28 cellular contexts compared by ENCODE assay signal in genomic region chr6:105211831-105212230, GRCh38. TPM values are rescaled to one million over a fixed set of nuclear protein-coding genes. Genes with fewer than 3 reads are reported as not detected.
DNase-seq lines count a peak whose midpoint lies in the region; ATAC-seq, FAIRE-seq and TF ChIP-seq lines count a peak whose summit lies in the region.
"Had no signal": no experiment of that assay in that cellular context is flagged by ENCODE, and none has a peak within 500 bp of the region (broad histone marks: within the 10 kb centered on the region; RNA-seq: fewer than 3 reads in every experiment).

No MANE protein-coding gene starts in this region.

- H3K4me2 ChIP-seq in SK-N-SH: no peak overlapping the region
- no peak overlapping the region for H3K4me2 ChIP-seq in mesenchymal stem cell (ENCODE audit: low read length, poor library complexity, severe bottlenecking)

- H3K4me3 ChIP-seq in SK-N-SH (ENCODE audit: low read depth in 2 of 2, low read length in 1 of 2) (no peak overlapping the region), bronchial epithelial cell (ENCODE audit: low read depth, low read length) (no peak overlapping the region), mesenchymal stem cell (ENCODE audit: insufficient read depth in 1 of 2, low read depth in 1 of 2, low read length in 2 of 2) (no peak overlapping the region)
- H3K4me3 ChIP-seq: body of pancreas, esophagus muscularis mucosa, stomach, transverse colon had no signal

- no peak overlapping the region for H3K4ac ChIP-seq in mesenchymal stem cell (ENCODE audit: low read depth in 1 of 2, low read length in 2 of 2)

- H2BK15ac ChIP-seq in mesenchymal stem cell (ENCODE audit: low read depth, poor library complexity, severe bottlenecking): no peak overlapping the region

- H4K91ac ChIP-seq in mesenchymal stem cell (ENCODE audit: low read length): no peak overlapping the region

- H3K79me1 ChIP-seq in mesenchymal stem cell (replicated peaks; ENCODE audit: low read length, poor library complexity, severe bottlenecking): no peaks in the 10 kb centered on the region

- H2BK120ac ChIP-seq in mesenchymal stem cell (ENCODE audit: low read depth, low read length): peak overlapping the region; percentile 7

- H3K9me2 ChIP-seq in SK-N-SH: no peaks in the 10 kb centered on the region

- ATAC-seq in SK-N-SH treated with all-trans-retinoic acid at 6 μM for 48 hours: no peak
- ATAC-seq: body of pancreas, left cardiac atrium, right cardiac atrium had no signal

- no peak for FAIRE-seq in bronchial epithelial cell (lab: Jason Lieb, UNC)
- FAIRE-seq: GM18507, HTR-8/SVneo had no signal

- DNase-seq in SK-N-SH (no peak), LoVo (ENCODE audit: low spot score) (peak; percentile 20), bronchial epithelial cell (ENCODE audit: low read depth) (peak; percentile 63), mesenchymal stem cell (no peak), NCI-H1417 treated with DMSO at 0.1 percent for 48 hours (lab: John Stamatoyannopoulos, UW) (no peak), substantia nigra (lab: John Stamatoyannopoulos, UW) (no peak)
- DNase-seq in activated CD4-positive, alpha-beta T cell treated with anti-CD3 and anti-CD28 coated beads, Interleukin-2, amount 50 U/mL, for 4 hours: no peak
- DNase-seq: activated CD4-positive, alpha-beta T cell treated with anti-CD3 and anti-CD28 coated beads, Interleukin-2, amount 50 U/mL, for 1 hour; activated CD8-positive, alpha-beta memory T cell treated with anti-CD3 and anti-CD28 coated beads, Interleukin-2, amount 50 U/mL, for 48 hours; activated naive CD8-positive, alpha-beta T cell treated with anti-CD3 and anti-CD28 coated beads, Interleukin-2, amount 10 ng/mL, durations not matched to agents 7 days and 5 days; BE2C; body of pancreas; effector memory CD4-positive, alpha-beta T cell; left cardiac atrium; naive B cell; NCI-H1048; NCI-H1930; NCI-H2227 treated with DMSO at 0.1 percent for 48 hours; right cardiac atrium; stomach; transverse colon had no signal

- no peaks in the 10 kb centered on the region for H3K79me2 ChIP-seq in SK-N-SH (ENCODE audit: insufficient read depth)

- H2BK5ac ChIP-seq in mesenchymal stem cell (ENCODE audit: low read depth, low read length, poor library complexity, severe bottlenecking): no peak overlapping the region

- no peak overlapping the region for H4K8ac ChIP-seq in mesenchymal stem cell (ENCODE audit: low read length)

- H3K4me1 ChIP-seq in SK-N-SH (ENCODE audit: control insufficient read depth in 1 of 2, insufficient read depth in 2 of 2, low read depth in 1 of 2, low read length in 1 of 2) (peaks cover 7 to 15% of the 10 kb centered on the region in 2 experiments), mesenchymal stem cell (ENCODE audit: control insufficient read depth, insufficient read depth, low read depth, low read length) (no peaks in the 10 kb centered on the region)
- H3K4me1 ChIP-seq: body of pancreas, esophagus muscularis mucosa, stomach, transverse colon had no signal

- TF ChIP-seq RAD21 in SK-N-SH (IDR thresholded peaks at IDR 0.05; ENCODE audit: low read length): no peak

- no peak for TF ChIP-seq EP300 in SK-N-SH (IDR thresholded peaks at IDR 0.05; ENCODE audit: borderline replicate concordance in 1 of 2, low read depth in 1 of 2, low read length in 1 of 2)

- POLR2A ChIA-PET in SK-N-SH (lab: Yijun Ruan, JAX): no interaction called here

- H3K9ac ChIP-seq in SK-N-SH: no peak overlapping the region
- H3K9ac ChIP-seq in mesenchymal stem cell (ENCODE audit: low read length): no peak overlapping the region

- peaks cover 12% of the 10 kb centered on the region for H3F3A ChIP-seq in SK-N-SH (replicated peaks; ENCODE audit: insufficient read depth)

- H3K9me3 ChIP-seq in SK-N-SH (no peaks in the 10 kb centered on the region), mesenchymal stem cell (ENCODE audit: control insufficient read depth, low read length) (no peaks in the 10 kb centered on the region)
- H3K9me3 ChIP-seq: BE2C, body of pancreas, esophagus muscularis mucosa, stomach, transverse colon had no signal

- H3K27me3 ChIP-seq in SK-N-SH (ENCODE audit: insufficient read depth) (no peaks in the 10 kb centered on the region), bronchial epithelial cell (ENCODE audit: control insufficient read depth, insufficient read depth, low read length) (no peaks in the 10 kb centered on the region), mesenchymal stem cell (ENCODE audit: control insufficient read depth in 1 of 2, insufficient read depth in 1 of 2, low read length in 2 of 2) (no peaks in the 10 kb centered on the region)
- H3K27me3 ChIP-seq: BE2C, body of pancreas, esophagus muscularis mucosa, stomach, transverse colon had no signal

- H2AK5ac ChIP-seq in mesenchymal stem cell (ENCODE audit: low read length, severe bottlenecking): no peak overlapping the region

- no peak overlapping the region for H3K14ac ChIP-seq in mesenchymal stem cell (ENCODE audit: low read length in 2 of 2)

- H2BK12ac ChIP-seq in mesenchymal stem cell (ENCODE audit: low read length in 2 of 2): no peak overlapping the region

- no peak overlapping the region for H3K27ac ChIP-seq in SK-N-SH (ENCODE audit: low read depth in 2 of 2, low read length in 1 of 2)
- no peak overlapping the region for H3K27ac ChIP-seq in mesenchymal stem cell (ENCODE audit: low read length, poor library complexity, severe bottlenecking)
- H3K27ac ChIP-seq in substantia nigra (ENCODE audit: low read depth, low read length, poor library complexity, severe bottlenecking): no peak overlapping the region
- H3K27ac ChIP-seq: 22Rv1, body of pancreas, esophagus muscularis mucosa, stomach, transverse colon, VCaP had no signal

- 96% methylated on average over 3 of the region's 3 CpGs for WGBS in SK-N-SH (ENCODE audit: low lambda C conversion rate)
- no CpG with 5 or more reads among the region's 3 CpGs for WGBS in mesenchymal stem cell

- no peak overlapping the region; the same call in 1 of the 2 replicates for H2AFZ ChIP-seq in SK-N-SH (ENCODE audit: low read depth)
- no peak overlapping the region for H2AFZ ChIP-seq in mesenchymal stem cell (ENCODE audit: low read depth, low read length)

- CTCF ChIA-PET in SK-N-SH (lab: Yijun Ruan, JAX): no interaction called here

- TF ChIP-seq CTCF in SK-N-SH (IDR thresholded peaks at IDR 0.05) (no peak), bronchial epithelial cell (IDR thresholded peaks at IDR 0.05; ENCODE audit: insufficient read depth, low read length, severe bottlenecking) (no peak)

- H3K23ac ChIP-seq in mesenchymal stem cell (ENCODE audit: low read length in 2 of 2): no peak overlapping the region

- no peaks in the 10 kb centered on the region for H4K20me1 ChIP-seq in SK-N-SH (ENCODE audit: insufficient read depth)

- H3K18ac ChIP-seq in mesenchymal stem cell (ENCODE audit: low read depth in 1 of 2, low read length in 2 of 2): no peak overlapping the region

- H3K36me3 ChIP-seq in SK-N-SH (replicated peaks in 1 of 2; ENCODE audit: control insufficient read depth in 1 of 2, insufficient read depth in 2 of 2, low read length in 1 of 2) (no peaks in the 10 kb centered on the region), bronchial epithelial cell (ENCODE audit: control insufficient read depth, insufficient read depth, low read length) (no peaks in the 10 kb centered on the region), mesenchymal stem cell (ENCODE audit: control insufficient read depth in 1 of 2, insufficient read depth in 2 of 2, low read depth in 1 of 2, low read length in 2 of 2) (no peaks in the 10 kb centered on the region)
- H3K36me3 ChIP-seq: BE2C, esophagus muscularis mucosa, stomach, transverse colon had no signal

TF ChIP-seq in SK-N-SH, 30 proteins besides CTCF, POLR2A, EP300 and RAD21:
- TF ChIP-seq FOSL2 (IDR thresholded peaks at IDR 0.05; ENCODE audit: borderline replicate concordance, low read depth) (0 out of 2 replicates have a peak, but pooled peaks have one; percentile 16), SIN3A (IDR thresholded peaks at IDR 0.05; ENCODE audit: borderline replicate concordance, low read depth, low read length) (no peak), RCOR1 (IDR thresholded peaks at IDR 0.05; ENCODE audit: low read length) (no peak)

TF ChIP-seq in SK-N-SH treated with all-trans-retinoic acid at 6 μM for 48 hours, 23 proteins besides CTCF, POLR2A, EP300 and RAD21:
- TF ChIP-seq SNAI2 (CRISPR knock-in tag; IDR thresholded peaks at IDR 0.05) (no peak), CSRNP3 (CRISPR knock-in tag; IDR thresholded peaks at IDR 0.05) (no peak)

RNA-seq across cellular contexts. Expression of gene POPDC3, which starts 32.0 kb away (rescaled TPM):
- 19.0 and 21.3 TPM in 2 replicates for polyA plus RNA-seq in SK-N-SH (2012; rRNA removed)
- 30.6 and 38.1 TPM in 2 replicates for polyA plus RNA-seq in SK-N-SH (2012; cell fraction: cytosol; rRNA removed)
- polyA plus RNA-seq in SK-N-SH (2012; cell fraction: nucleus; rRNA removed): 8.3 and 15.8 TPM in 2 replicates
- 1.4 and 5.8 TPM in 2 replicates for total RNA-seq in bronchial epithelial cell
- 15.1 TPM for polyA plus RNA-seq in mesenchymal stem cell (2013, experiment 1 of 2)
- 15.4 TPM for polyA plus RNA-seq in mesenchymal stem cell (2013, experiment 2 of 2)
- total RNA-seq: activated naive CD8-positive, alpha-beta T cell treated with anti-CD3 and anti-CD28 coated beads, Interleukin-2, amount 10 ng/mL, durations not matched to agents 7 days and 5 days; body of pancreas; esophagus muscularis mucosa; T-helper 2 cell treated with Interferon-gamma antibody and Interleukin-4, amounts not matched to agents 100 ng/mL and 5 ng/mL, for 36 hours had no signal

Comparison
In these comparisons a context has a peak if more than half of its experiments do, and no peak if none do; other contexts are left out.
1. DNase-seq: peak in LoVo (single experiment) and bronchial epithelial cell (single experiment); none in SK-N-SH (single experiment), mesenchymal stem cell (single experiment), NCI-H1417 treated with DMSO at 0.1 percent for 48 hours (single experiment), substantia nigra (0 of 49) and activated CD4-positive, alpha-beta T cell treated with anti-CD3 and anti-CD28 coated beads, Interleukin-2, amount 50 U/mL, for 4 hours (0 of 2).